Comparison of ENCODE assay signal across 9 cellular contexts in genomic region chr5:69491838-69492390, GRCh38. TPM values are rescaled to one million over a fixed set of nuclear protein-coding genes. Genes with fewer than 3 reads are reported as not detected.
DNase-seq lines count a peak whose midpoint lies in the region; ATAC-seq and TF ChIP-seq lines count a peak whose summit lies in the region.
"Had no signal": no experiment of that assay in that cellular context is flagged by ENCODE, and none has a peak within 500 bp of the region (broad histone marks: within the 10 kb centered on the region; RNA-seq: fewer than 3 reads in every experiment).

No MANE protein-coding gene starts in this region.

- H3K36me3 ChIP-seq in right atrium auricular region (no peaks in the 10 kb centered on the region), mesendoderm (ENCODE audit: control insufficient read depth, insufficient read depth, low read length) (no peaks in the 10 kb centered on the region)

- no peak overlapping the region for H2BK120ac ChIP-seq in mesendoderm (ENCODE audit: low read depth, low read length)

- POLR2A ChIA-PET in MCF 10A (lab: Yijun Ruan, JAX) = no interaction called here

- no peak overlapping the region for H3K4ac ChIP-seq in mesendoderm (ENCODE audit: low read depth, low read length)

- H3K27me3 Mint-ChIP-seq in MCF 10A (ENCODE audit: insufficient read depth, unreplicated experiment) = peaks cover 28% of the 10 kb centered on the region

- no peaks in the 10 kb centered on the region for H3K36me3 Mint-ChIP-seq in MCF 10A (ENCODE audit: insufficient read depth, unreplicated experiment)

- H3K9me3 Mint-ChIP-seq in MCF 10A (ENCODE audit: unreplicated experiment) = no peaks in the 10 kb centered on the region

- ATAC-seq in Right ventricle myocardium inferior = no peak

- H3K18ac ChIP-seq in mesendoderm (ENCODE audit: low read length) = peak overlapping the region; percentile 13

- no peak overlapping the region for H2AK5ac ChIP-seq in mesendoderm (ENCODE audit: low read length)

- H2BK5ac ChIP-seq in mesendoderm (ENCODE audit: low read length) = no peak overlapping the region

- WGBS in mesendoderm (ENCODE audit: extremely low coverage, insufficient coverage, low lambda C conversion rate) = no CpG with 5 or more reads among the region's 17 CpGs

- H3K23ac ChIP-seq in mesendoderm (ENCODE audit: low read length) = no peak overlapping the region

- H3K56ac ChIP-seq in mesendoderm (ENCODE audit: low read length) = peak overlapping the region; percentile 92

- H3K27ac Mint-ChIP-seq in MCF 10A (ENCODE audit: low read depth, unreplicated experiment) = peak overlapping the region; percentile 46

- H3K79me2 ChIP-seq in mesendoderm (ENCODE audit: control insufficient read depth, insufficient read depth, low read length) = peaks cover 18% of the 10 kb centered on the region

- no peaks in the 10 kb centered on the region for H3K9me3 ChIP-seq in right atrium auricular region

- DNase-seq in right atrium auricular region (ENCODE audit: low spot score) (no peak), Right ventricle myocardium inferior (ENCODE audit: missing footprints) (no peak), MCF 10A (ENCODE audit: unreplicated experiment) (no peak), mesendoderm (no peak), NCI-H2196 (lab: John Stamatoyannopoulos, UW; ENCODE audit: unreplicated experiment) (no peak), RKO (ENCODE audit: low spot score) (no peak), COR-L47 (lab: John Stamatoyannopoulos, UW) (no peak), GM03348 (ENCODE audit: low spot score) (no peak)
- DNase-seq: NCI-H1694 had no signal

- no peak for TF ChIP-seq CTCF in right atrium auricular region (IDR thresholded peaks at IDR 0.05)
- no peak for TF ChIP-seq CTCF in MCF 10A (IDR thresholded peaks at IDR 0.05; ENCODE audit: unreplicated experiment)

- intact Hi-C loops in Right ventricle myocardium inferior (cut with DNase I) (no loop called here), MCF 10A (cut with micrococcal nuclease) (no loop called here)

- no peak overlapping the region for H4K8ac ChIP-seq in mesendoderm (ENCODE audit: low read depth, low read length)

- peak overlapping the region; percentile 47 to 61 for H3K4me3 ChIP-seq in right atrium auricular region
- H3K4me3 ChIP-seq in mesendoderm (ENCODE audit: low read length) = peak overlapping the region; percentile 75

- peak overlapping the region; percentile 82 for H3K9ac ChIP-seq in mesendoderm (ENCODE audit: low read length)

- no peaks in the 10 kb centered on the region for H3K4me1 Mint-ChIP-seq in MCF 10A (ENCODE audit: insufficient read depth, unreplicated experiment)

- H3K27me3 ChIP-seq in right atrium auricular region (peaks cover 0 to 6% of the 10 kb centered on the region in 2 donors), mesendoderm (ENCODE audit: insufficient read depth, low read length, poor library complexity) (no peaks in the 10 kb centered on the region)

- H3K27ac ChIP-seq in right atrium auricular region = no peak overlapping the region
- peak overlapping the region; percentile 84 for H3K27ac ChIP-seq in mesendoderm (ENCODE audit: low read depth, low read length)

- no peak overlapping the region for H4K5ac ChIP-seq in mesendoderm (ENCODE audit: low read length)

- peak overlapping the region; percentile 86 for H3K4me2 ChIP-seq in mesendoderm (ENCODE audit: low read length)

- H2BK15ac ChIP-seq in mesendoderm (replicated peaks; ENCODE audit: low read depth) = no peak overlapping the region

- CTCF ChIA-PET in MCF 10A (lab: Yijun Ruan, JAX) = no interaction called here

- H3K4me3 Mint-ChIP-seq in MCF 10A (ENCODE audit: unreplicated experiment) = peak overlapping the region; percentile 92

- peaks cover 0 to 25% of the 10 kb centered on the region in 2 donors for H3K4me1 ChIP-seq in right atrium auricular region
- peaks cover 2% of the 10 kb centered on the region for H3K4me1 ChIP-seq in mesendoderm (ENCODE audit: control insufficient read depth, low read depth, low read length)

- peaks cover 3% of the 10 kb centered on the region for H3K79me1 ChIP-seq in mesendoderm (ENCODE audit: low read length)

- no TSS peak for BruUV-seq in MCF 10A (replicated peaks; lab: Mats Ljungman, UMichigan)

RNA-seq across cellular contexts. Expression of gene OCLN, which starts 0.7 kb away (rescaled TPM):
- total RNA-seq in right atrium auricular region (1 to 10 TPM; 2.7 to 3.2 TPM), Right ventricle myocardium inferior (1.5 TPM), MCF 10A (2022) (9.0 and 21.7 TPM in 2 replicates)
- 27.0 TPM for polyA plus RNA-seq in mesendoderm (2013, experiment 1 of 2)
- 28.7 TPM for polyA plus RNA-seq in mesendoderm (2013, experiment 2 of 2)
